Comparison of ENCODE assay signal across 9 cellular contexts in genomic region chr10:78805176-78805575, GRCh38.
DNase-seq lines count a peak whose midpoint lies in the region; ATAC-seq and TF ChIP-seq lines count a peak whose summit lies in the region.
"Had no signal": no experiment of that assay in that cellular context is flagged by ENCODE, and none has a peak within 500 bp of the region (broad histone marks: within the 10 kb centered on the region; RNA-seq: fewer than 3 reads in every experiment).

No MANE protein-coding gene starts in this region.

- no peak overlapping the region for H3K4me3 Mint-ChIP-seq in naive thymus-derived CD8-positive, alpha-beta T cell

- no peak for TF ChIP-seq POLR2A in body of pancreas (IDR thresholded peaks at IDR 0.05)

- no peak overlapping the region for H3K27ac Mint-ChIP-seq in naive thymus-derived CD8-positive, alpha-beta T cell

- peaks cover 0 to 6% (median 0%) of the 10 kb centered on the region in 4 donors for H3K4me1 Mint-ChIP-seq in naive thymus-derived CD8-positive, alpha-beta T cell

- H3K27ac ChIP-seq in body of pancreas (peak overlapping the region in 3 of 4 donors; percentile 38 to 68 (median 52)), subcutaneous abdominal adipose tissue (ENCODE audit: low read depth, low read length) (peak overlapping the region; percentile 44)

- peaks cover 0 to 10% (median 4%) of the 10 kb centered on the region in 5 donors for H3K27me3 Mint-ChIP-seq in naive thymus-derived CD8-positive, alpha-beta T cell

- intact Hi-C loops in body of pancreas (cut with DNase I), result no loop called here

- POLR2A ChIA-PET in naive thymus-derived CD8-positive, alpha-beta T cell (lab: Charles Lee), result no interaction called here

- ATAC-seq in body of pancreas (peak; percentile 80), GM18517 (IDR thresholded peaks at IDR 0.05; ENCODE audit: unreplicated experiment) (no peak)
- ATAC-seq in naive thymus-derived CD8-positive, alpha-beta T cell, result no peak

- H3K27me3 ChIP-seq in body of pancreas (no peaks in the 10 kb centered on the region), subcutaneous abdominal adipose tissue (ENCODE audit: control insufficient read depth in 5 of 5, insufficient read depth in 4 of 5, low read length in 5 of 5) (peaks cover 0 to 3% (median 0%) of the 10 kb centered on the region in 5 donors)

- no peaks in the 10 kb centered on the region for H3K9me3 Mint-ChIP-seq in naive thymus-derived CD8-positive, alpha-beta T cell

- H3K36me3 ChIP-seq in body of pancreas (replicated peaks in 1 of 2; ENCODE audit: insufficient read depth in 1 of 2, low read depth in 2 of 2) (no peaks in the 10 kb centered on the region), subcutaneous abdominal adipose tissue (ENCODE audit: control insufficient read depth in 5 of 5, insufficient read depth in 5 of 5, low read length in 5 of 5) (no peaks in the 10 kb centered on the region)

- 47 to 66% methylated on average over 6 of the region's 6 CpGs for WGBS in body of pancreas, 2 donors

- DNase-seq in HT1080 (ENCODE audit: low read depth), result peak; percentile 84
- peak in 3 of 4 donors; percentile 22 to 63 (median 50) for DNase-seq in body of pancreas
- DNase-seq in kidney tubule cell (ENCODE audit: low spot score), result peak; percentile 85
- no peak for DNase-seq in NCI-H526 treated with DMSO at 0.1 percent for 48 hours (lab: John Stamatoyannopoulos, UW)
- DNase-seq in SIG-M5 treated with dmso at 0.1 percent for 504 hours (lab: John Stamatoyannopoulos, UW; ENCODE audit: unreplicated experiment), result no peak
- DNase-seq in naive thymus-derived CD8-positive, alpha-beta T cell, result no peak
- DNase-seq: effector memory CD4-positive, alpha-beta T cell had no signal

- no peak overlapping the region for H3K4me3 ChIP-seq in body of pancreas
- no peak overlapping the region for H3K4me3 ChIP-seq in subcutaneous abdominal adipose tissue (ENCODE audit: low read depth in 1 of 5, low read length in 5 of 5)

- H3K4me1 ChIP-seq in body of pancreas, result peaks cover 9% of the 10 kb centered on the region
- peaks cover 16 to 49% (median 45%) of the 10 kb centered on the region in 5 donors for H3K4me1 ChIP-seq in subcutaneous abdominal adipose tissue (ENCODE audit: control insufficient read depth in 5 of 5, insufficient read depth in 5 of 5, low read length in 5 of 5)

- H3K9me3 ChIP-seq in body of pancreas (no peaks in the 10 kb centered on the region), subcutaneous abdominal adipose tissue (ENCODE audit: control insufficient read depth in 5 of 5, low read length in 5 of 5) (no peaks in the 10 kb centered on the region)

- TF ChIP-seq CTCF in body of pancreas (IDR thresholded peaks at IDR 0.05), result no peak

- H3K36me3 Mint-ChIP-seq in naive thymus-derived CD8-positive, alpha-beta T cell, result no peaks in the 10 kb centered on the region

- H3K9ac ChIP-seq in subcutaneous abdominal adipose tissue (ENCODE audit: low read length in 5 of 5), result no peak overlapping the region

Comparison
In these comparisons a context has a peak if more than half of its experiments do, and no peak if none do; other contexts are left out.
1. DNase-seq: peak in HT1080 (single experiment), body of pancreas (3 of 4) and kidney tubule cell (single experiment); none in NCI-H526 treated with DMSO at 0.1 percent for 48 hours (single experiment), SIG-M5 treated with dmso at 0.1 percent for 504 hours (single experiment) and naive thymus-derived CD8-positive, alpha-beta T cell (0 of 10).